Comparison of ENCODE assay signal across 12 cellular contexts in genomic region chr10:61793760-61794713, GRCh38.
DNase-seq lines count a peak whose midpoint lies in the region; ATAC-seq and TF ChIP-seq lines count a peak whose summit lies in the region.
"Had no signal": no experiment of that assay in that cellular context is flagged by ENCODE, and none has a peak within 500 bp of the region (broad histone marks: within the 10 kb centered on the region; RNA-seq: fewer than 3 reads in every experiment).

No MANE protein-coding gene starts in this region.

- 41% methylated on average over 4 of the region's 5 CpGs for WGBS in esophagus muscularis mucosa

- DNase-seq in DMS79 (lab: John Stamatoyannopoulos, UW) (peak; percentile 4), DMS79 treated with DMSO at 0.1 percent for 48 hours (lab: John Stamatoyannopoulos, UW) (no peak), NCI-H524 (lab: John Stamatoyannopoulos, UW) (peak; percentile 65 to 88), esophagus muscularis mucosa (ENCODE audit: extremely low spot score) (no peak), stromal cell of bone marrow (ENCODE audit: low read depth) (peak; percentile 28), left ventricle myocardium superior (no peak)
- no peak for DNase-seq in CD8-positive, alpha-beta memory T cell
- DNase-seq: 8988T; activated CD4-positive, alpha-beta memory T cell treated with anti-CD3 and anti-CD28 coated beads, Interleukin-2, amount 10 ng/mL, durations not matched to agents 7 days and 5 days; sigmoid colon; stimulated activated CD8-positive, alpha-beta memory T cell treated with anti-CD3 and anti-CD28 coated beads, Interleukin-4, amount 100 ng/mL, for 48 hours had no signal

- peaks cover 0 to 3% of the 10 kb centered on the region in 2 donors for H3K27me3 Mint-ChIP-seq in CD8-positive, alpha-beta memory T cell

- CTCF ChIA-PET in CD8-positive, alpha-beta memory T cell (lab: Charles Lee) = interaction anchor here (1.0 kb wide), 1 partner anchor 44 kb away, joined by 3 read pairs; no protein-coding TSS in a partner anchor

- TF ChIP-seq CTCF in esophagus muscularis mucosa (IDR thresholded peaks at IDR 0.05) = no peak

- no peaks in the 10 kb centered on the region for H3K36me3 ChIP-seq in esophagus muscularis mucosa
- no peaks in the 10 kb centered on the region for H3K36me3 ChIP-seq in CD8-positive, alpha-beta memory T cell (ENCODE audit: insufficient read depth, low read length)
- H3K36me3 ChIP-seq: sigmoid colon had no signal

- H3K4me3 Mint-ChIP-seq in CD8-positive, alpha-beta memory T cell = no peak overlapping the region
- H3K4me3 Mint-ChIP-seq: activated CD4-positive, alpha-beta memory T cell treated with anti-CD3 and anti-CD28 coated beads, Interleukin-2, amount 10 ng/mL, durations not matched to agents 7 days and 5 days had no signal

- H3K4me3 ChIP-seq in esophagus muscularis mucosa = no peak overlapping the region
- no peak overlapping the region for H3K4me3 ChIP-seq in CD8-positive, alpha-beta memory T cell (ENCODE audit: low read length)
- H3K4me3 ChIP-seq: sigmoid colon had no signal

- peaks cover 3 to 58% (median 53%) of the 10 kb centered on the region in 4 donors for H3K4me1 ChIP-seq in esophagus muscularis mucosa
- H3K4me1 ChIP-seq in CD8-positive, alpha-beta memory T cell (ENCODE audit: insufficient read depth, low read length) = no peaks in the 10 kb centered on the region

- H3K27ac ChIP-seq in esophagus muscularis mucosa (replicated peaks in 1 of 4) = peak overlapping the region in 3 of 4 donors; percentile 6 to 62 (median 61)
- H3K27ac ChIP-seq in CD8-positive, alpha-beta memory T cell (ENCODE audit: low read depth, low read length) = no peak overlapping the region

- H3K36me3 Mint-ChIP-seq in CD8-positive, alpha-beta memory T cell = peaks cover 0 to 4% (median 0%) of the 10 kb centered on the region in 3 donors

- H3K9me3 Mint-ChIP-seq in CD8-positive, alpha-beta memory T cell = no peaks in the 10 kb centered on the region

- no peak for ATAC-seq in HG03432 (IDR thresholded peaks at IDR 0.05; ENCODE audit: unreplicated experiment)
- no peak for ATAC-seq in left ventricle myocardium superior

- TF ChIP-seq POLR2A in esophagus muscularis mucosa (IDR thresholded peaks at IDR 0.05; ENCODE audit: low read depth) = no peak

- H3K27ac Mint-ChIP-seq in CD8-positive, alpha-beta memory T cell = no peak overlapping the region
- H3K27ac Mint-ChIP-seq: activated CD4-positive, alpha-beta memory T cell treated with anti-CD3 and anti-CD28 coated beads, Interleukin-2, amount 10 ng/mL, durations not matched to agents 7 days and 5 days had no signal

- POLR2A ChIA-PET in CD8-positive, alpha-beta memory T cell (lab: Charles Lee) = no interaction called here

- intact Hi-C loops in esophagus muscularis mucosa (cut with DNase I) = loop anchor here (5.0 kb wide), 1 partner anchor 43 kb away; no protein-coding TSS in a partner anchor
- intact Hi-C loops in left ventricle myocardium superior (cut with micrococcal nuclease) = no loop called here

- no peaks in the 10 kb centered on the region for H3K27me3 ChIP-seq in esophagus muscularis mucosa
- H3K27me3 ChIP-seq in CD8-positive, alpha-beta memory T cell (ENCODE audit: insufficient read depth, low read length, poor library complexity, severe bottlenecking) = no peaks in the 10 kb centered on the region
- H3K27me3 ChIP-seq: sigmoid colon had no signal

- no peaks in the 10 kb centered on the region for H3K9me3 ChIP-seq in esophagus muscularis mucosa
- no peaks in the 10 kb centered on the region for H3K9me3 ChIP-seq in CD8-positive, alpha-beta memory T cell (ENCODE audit: low read length)
- H3K9me3 ChIP-seq: sigmoid colon had no signal

- no peak for TF ChIP-seq EP300 in esophagus muscularis mucosa (IDR thresholded peaks at IDR 0.05)

- H3K4me1 Mint-ChIP-seq in CD8-positive, alpha-beta memory T cell = no peaks in the 10 kb centered on the region

Comparison
In these comparisons a context has a peak if more than half of its experiments do, and no peak if none do; other contexts are left out.
1. DNase-seq: peak in DMS79 (single experiment), NCI-H524 (2 of 2) and stromal cell of bone marrow (single experiment); none in DMS79 treated with DMSO at 0.1 percent for 48 hours (single experiment), esophagus muscularis mucosa (single experiment), CD8-positive, alpha-beta memory T cell (0 of 5) and left ventricle myocardium superior (single experiment).